14 cellular contexts compared by ENCODE assay signal in the genomic region with DNA sequence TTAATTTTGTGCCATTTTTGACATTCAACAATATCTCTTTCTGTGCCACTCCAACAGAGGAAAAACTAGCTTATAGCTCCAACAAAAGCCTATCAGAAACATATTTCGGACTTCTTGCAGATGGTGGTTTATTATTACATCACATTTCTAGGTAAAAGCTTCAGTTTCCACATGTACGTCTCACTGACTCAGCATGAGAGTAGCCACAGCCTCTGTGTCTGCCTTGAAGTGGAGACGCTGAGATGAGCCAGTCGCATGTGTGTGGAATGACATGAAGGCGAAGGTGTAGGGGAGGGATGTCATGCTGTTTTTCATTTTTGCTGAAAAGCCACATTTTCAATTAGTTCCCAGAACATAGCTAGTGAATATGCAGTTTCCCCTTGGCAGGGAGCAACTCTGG.
DNase-seq lines count a peak whose midpoint lies in the region; ATAC-seq, FAIRE-seq and TF ChIP-seq lines count a peak whose summit lies in the region.
"Had no signal": no experiment of that assay in that cellular context is flagged by ENCODE, and none has a peak within 500 bp of the region (broad histone marks: within the 10 kb centered on the region; RNA-seq: fewer than 3 reads in every experiment).

No MANE protein-coding gene starts in this region.

- H4K20me1 ChIP-seq in K562 (replicated peaks; ENCODE audit: control insufficient read depth, insufficient read depth, low read length) (no peaks in the 10 kb centered on the region), smooth muscle cell (ENCODE audit: low read depth) (no peaks in the 10 kb centered on the region)

- intact Hi-C loops in K562 (cut with micrococcal nuclease): no loop called here
- intact Hi-C loops in posterior vena cava (cut with DNase I): no loop called here

- in situ Hi-C loops in K562 (cut with MboI): no loop called here

- H3K4me1 ChIP-seq in K562 (replicated peaks in 1 of 2; ENCODE audit: control insufficient read depth in 2 of 2, insufficient read depth in 2 of 2, low read length in 2 of 2) (no peaks in the 10 kb centered on the region), smooth muscle cell (ENCODE audit: low read depth) (no peaks in the 10 kb centered on the region)

- H3K27ac ChIP-seq in K562 (ENCODE audit: extremely low read depth, low read depth, low read length): no peak overlapping the region
- peak overlapping the region; percentile 69 for H3K27ac ChIP-seq in smooth muscle cell (ENCODE audit: low read depth)

- no peak overlapping the region for H3K4me2 ChIP-seq in K562 (ENCODE audit: insufficient read depth, low read length)
- peak overlapping the region; percentile 46 for H3K4me2 ChIP-seq in smooth muscle cell

- H3K9ac ChIP-seq in K562 (ENCODE audit: insufficient read depth in 1 of 2, low read depth in 2 of 2, low read length in 2 of 2) (no peak overlapping the region), smooth muscle cell (ENCODE audit: low read depth) (peak overlapping the region; percentile 33)

- no peak for TF ChIP-seq RAD21 in K562 (CRISPR knock-in tag; conservative IDR thresholded peaks at IDR 0.05 in 1 of 2, IDR thresholded peaks at IDR 0.05 in 1 of 2)

- H3K4me3 ChIP-seq in K562 (no peak overlapping the region), smooth muscle cell (no peak overlapping the region)
- H3K4me3 ChIP-seq: GM12878 had no signal

- DNase-seq in ELR (ENCODE audit: low read depth): peak; percentile 60
- DNase-seq in MV-4-11 (lab: John Stamatoyannopoulos, UW): peak; percentile 73
- no peak for DNase-seq in K562 (ENCODE audit: extremely low read depth in 1 of 4, low spot score in 3 of 4)
- no peak for DNase-seq in smooth muscle cell (lab: John Stamatoyannopoulos, UW; ENCODE audit: unreplicated experiment)
- no peak for DNase-seq in posterior vena cava (ENCODE audit: low spot score)
- DNase-seq in activated T-cell treated with anti-CD3 and anti-CD28 coated beads, Interleukin-2, amount 50 U/mL, for 72 hours: no peak
- DNase-seq: NCI-H1105, SHP77 had no signal

- no TSS peak for BruUV-seq in K562 (replicated peaks; lab: Mats Ljungman, UMichigan)

- POLR2A ChIA-PET in K562 (lab: Yijun Ruan, JAX): no interaction called here

- no peaks in the 10 kb centered on the region for H3K36me3 Mint-ChIP-seq in activated T-cell treated with anti-CD3 and anti-CD28 coated beads, Interleukin-2, amount 50 U/mL, for 72 hours (ENCODE audit: insufficient read depth in 2 of 2)
- H3K36me3 Mint-ChIP-seq: IgD-negative memory B cell had no signal

- H3F3A ChIP-seq in smooth muscle cell (ENCODE audit: low read depth): no peaks in the 10 kb centered on the region

- H3K4me3 Mint-ChIP-seq in activated T-cell treated with anti-CD3 and anti-CD28 coated beads, Interleukin-2, amount 50 U/mL, for 72 hours: no peak overlapping the region
- H3K4me3 Mint-ChIP-seq: H9, IgD-negative memory B cell had no signal

- no peak for FAIRE-seq in K562 (lab: Jason Lieb, UNC)
- FAIRE-seq: GM12878, GM18507 had no signal

- CTCF ChIA-PET in K562 (lab: Yijun Ruan, JAX; ENCODE audit: low intra/inter-chr PET ratio): no interaction called here

- no peaks in the 10 kb centered on the region for H3K4me1 Mint-ChIP-seq in activated T-cell treated with anti-CD3 and anti-CD28 coated beads, Interleukin-2, amount 50 U/mL, for 72 hours (ENCODE audit: low read depth)
- H3K4me1 Mint-ChIP-seq: H9, IgD-negative memory B cell had no signal

- no peaks in the 10 kb centered on the region for H3K9me1 ChIP-seq in K562 (ENCODE audit: control insufficient read depth, insufficient read depth, low read length)

- peaks cover 6% of the 10 kb centered on the region for H3K27me3 Mint-ChIP-seq in activated T-cell treated with anti-CD3 and anti-CD28 coated beads, Interleukin-2, amount 50 U/mL, for 72 hours (ENCODE audit: low read depth)
- H3K27me3 Mint-ChIP-seq: IgD-negative memory B cell had no signal

- H2AFZ ChIP-seq in K562 (ENCODE audit: low read depth, low read length): no peak overlapping the region
- peak overlapping the region; percentile 9 for H2AFZ ChIP-seq in smooth muscle cell (ENCODE audit: low read depth)

- TF ChIP-seq POLR2A in K562 (conservative IDR thresholded peaks at IDR 0.05): no peak

- H3K27me3 ChIP-seq in K562 (ENCODE audit: control insufficient read depth in 2 of 2, insufficient read depth in 2 of 2, low read length in 2 of 2) (no peaks in the 10 kb centered on the region), smooth muscle cell (ENCODE audit: low read depth) (no peaks in the 10 kb centered on the region)

- peaks cover 0 to 2% of the 10 kb centered on the region in 2 donors for H3K9me3 Mint-ChIP-seq in activated T-cell treated with anti-CD3 and anti-CD28 coated beads, Interleukin-2, amount 50 U/mL, for 72 hours
- H3K9me3 Mint-ChIP-seq: H9 had no signal

- H3K79me2 ChIP-seq in K562 (ENCODE audit: control insufficient read depth, insufficient read depth, low read length): no peaks in the 10 kb centered on the region
- H3K79me2 ChIP-seq in smooth muscle cell (ENCODE audit: low read depth): no peaks in the 10 kb centered on the region

- no peaks in the 10 kb centered on the region for H3K9me3 ChIP-seq in K562 (replicated peaks; ENCODE audit: control insufficient read depth, insufficient read depth, low read depth, low read length)
- no peaks in the 10 kb centered on the region for H3K9me3 ChIP-seq in smooth muscle cell (replicated peaks; ENCODE audit: low read depth)

- no peak overlapping the region for H3K27ac Mint-ChIP-seq in activated T-cell treated with anti-CD3 and anti-CD28 coated beads, Interleukin-2, amount 50 U/mL, for 72 hours
- H3K27ac Mint-ChIP-seq: IgD-negative memory B cell had no signal

- WGBS in K562 (ENCODE audit: insufficient coverage, low coverage, missing lambda C conversion rate): 0% methylated on average over 3 of the region's 5 CpGs
- WGBS in smooth muscle cell (ENCODE audit: low lambda C conversion rate): 33% methylated on average over 5 of the region's 5 CpGs

- no peak for TF ChIP-seq EP300 in K562 (IDR thresholded peaks at IDR 0.05; ENCODE audit: low read length)

- ATAC-seq in K562 (no peak), GM21526 (IDR thresholded peaks at IDR 0.05; ENCODE audit: low FRiP score, unreplicated experiment) (no peak)
- no peak for ATAC-seq in activated T-cell treated with anti-CD3 and anti-CD28 coated beads, Interleukin-2, amount 50 U/mL, for 72 hours (replicated peaks in 1 of 2)
- ATAC-seq: GM12878, Panc1 had no signal

- no peaks in the 10 kb centered on the region for H3K36me3 ChIP-seq in K562 (ENCODE audit: control insufficient read depth, insufficient read depth, low read length)
- H3K36me3 ChIP-seq in smooth muscle cell (ENCODE audit: low read depth): no peaks in the 10 kb centered on the region

- TF ChIP-seq CTCF in K562 (IDR thresholded peaks at IDR 0.05 in 2 of 3, conservative IDR thresholded peaks at IDR 0.05 in 1 of 3; ENCODE audit: insufficient read depth in 2 of 3, low read depth in 1 of 3, low read length in 3 of 3) (no peak), smooth muscle cell (IDR thresholded peaks at IDR 0.05; ENCODE audit: borderline replicate concordance, insufficient read depth, poor library complexity, severe bottlenecking) (no peak)

TF ChIP-seq in K562, 482 proteins besides CTCF, POLR2A, EP300 and RAD21:
- TF ChIP-seq, protein P1, sequence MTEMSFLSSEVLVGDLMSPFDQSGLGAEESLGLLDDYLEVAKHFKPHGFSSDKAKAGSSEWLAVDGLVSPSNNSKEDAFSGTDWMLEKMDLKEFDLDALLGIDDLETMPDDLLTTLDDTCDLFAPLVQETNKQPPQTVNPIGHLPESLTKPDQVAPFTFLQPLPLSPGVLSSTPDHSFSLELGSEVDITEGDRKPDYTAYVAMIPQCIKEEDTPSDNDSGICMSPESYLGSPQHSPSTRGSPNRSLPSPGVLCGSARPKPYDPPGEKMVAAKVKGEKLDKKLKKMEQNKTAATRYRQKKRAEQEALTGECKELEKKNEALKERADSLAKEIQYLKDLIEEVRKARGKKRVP (CRISPR knock-in tag; IDR thresholded peaks at IDR 0.05): peak; percentile 73
- no peak for TF ChIP-seq DDX20 (tag; IDR thresholded peaks at IDR 0.05; ENCODE audit: low read depth)
- TF ChIP-seq TAF7 (tag; IDR thresholded peaks at IDR 0.05): no peak
- TF ChIP-seq CEBPG (CRISPR knock-in tag; IDR thresholded peaks at IDR 0.05): no peak
- peak; percentile 28 to 38; a peak in 2 of 4 replicates for TF ChIP-seq CEBPG (tag; conservative IDR thresholded peaks at IDR 0.05 in 1 of 2, IDR thresholded peaks at IDR 0.05 in 1 of 2)
- TF ChIP-seq ZNF165 (CRISPR knock-in tag; IDR thresholded peaks at IDR 0.05; ENCODE audit: borderline replicate concordance): no peak
- TF ChIP-seq HNRNPK (IDR thresholded peaks at IDR 0.05; ENCODE audit: low read depth, low read length, poor library complexity, severe bottlenecking): no peak
- TF ChIP-seq ZFP1 (CRISPR knock-in tag; IDR thresholded peaks at IDR 0.05): no peak
- no peak for TF ChIP-seq TAF1 (IDR thresholded peaks at IDR 0.05; ENCODE audit: control insufficient read depth, extremely low read depth, insufficient read depth, low read length, severe bottlenecking)

Comparison
In these comparisons a context has a peak if more than half of its experiments do, and no peak if none do; other contexts are left out.
1. DNase-seq: peak in ELR (single experiment) and MV-4-11 (single experiment); none in K562 (0 of 4), smooth muscle cell (single experiment), posterior vena cava (single experiment) and activated T-cell treated with anti-CD3 and anti-CD28 coated beads, Interleukin-2, amount 50 U/mL, for 72 hours (0 of 2).